Comparison of ENCODE assay signal across 10 cellular contexts in genomic region chr11:56251954-56252353, GRCh38. TPM values are rescaled to one million over a fixed set of nuclear protein-coding genes. Genes with fewer than 3 reads are reported as not detected.
"Had no signal": no experiment of that assay in that cellular context is flagged by ENCODE, and none has a peak within 500 bp of the region (broad histone marks: within the 10 kb centered on the region; RNA-seq: fewer than 3 reads in every experiment).

TSS of gene OR5T3 (plus strand) at chr11:56252254. CDS start at chr11:56252254, 0 bp downstream.

- H3K27ac ChIP-seq: GM23248 had no signal

- DNase-seq: GM23248, GOT3, H7, H9, HCEC 1CT, HFFc6 had no signal

- H3K4me3 ChIP-seq: GM23248, GM23338, HAP-1 had no signal

- H2AFZ ChIP-seq: GM23248, GM23338 had no signal

- H3K36me3 ChIP-seq: HAP-1 had no signal

- H3K4me1 ChIP-seq: HAP-1 had no signal

- FAIRE-seq: H54 had no signal

- H3K9me3 ChIP-seq: HAP-1 had no signal

- H3K4me2 ChIP-seq: GM23338 had no signal

- H3K9ac ChIP-seq: GM23248 had no signal

RNA-seq across cellular contexts. Expression of gene OR5T3, which starts in this region (rescaled TPM):
- total RNA-seq: GM23248, GM23338, H4, H7, H9, HFFc6 had no signal
- polyA plus RNA-seq: GM23248, GM23338 had no signal
